10 cellular contexts compared by ENCODE assay signal in genomic region chr20:51660741-51661608, GRCh38.
A peak's percentile ranks its signal among the peaks of the same experiment; 100 is the strongest.
DNase-seq lines count a peak whose midpoint lies in the region; ATAC-seq and TF ChIP-seq lines count a peak whose summit lies in the region.
"Had no signal": no experiment of that assay in that cellular context is flagged by ENCODE, and none has a peak within 500 bp of the region (broad histone marks: within the 10 kb centered on the region; RNA-seq: fewer than 3 reads in every experiment).

No MANE protein-coding gene starts in this region.

- H3K4me1 ChIP-seq in spleen, result peaks cover 0 to 26% (median 2%) of the 10 kb centered on the region in 6 donors
- no peaks in the 10 kb centered on the region for H3K4me1 ChIP-seq in endodermal cell (ENCODE audit: control insufficient read depth, insufficient read depth, low read length)
- H3K4me1 ChIP-seq in gastrocnemius medialis, result no peaks in the 10 kb centered on the region

- H3K4me3 ChIP-seq in SK-N-MC, result no peak overlapping the region
- no peak overlapping the region for H3K4me3 ChIP-seq in spleen
- H3K4me3 ChIP-seq in endodermal cell (ENCODE audit: low read length), result no peak overlapping the region
- no peak overlapping the region for H3K4me3 ChIP-seq in gastrocnemius medialis

- ATAC-seq in gastrocnemius medialis, result no peak

- peaks cover 17% of the 10 kb centered on the region for H3K4me1 Mint-ChIP-seq in T-helper 2 cell treated with Interferon-gamma antibody and Interleukin-4, amounts not matched to agents 5 μg/mL and 100 μg/mL, for 36 hours (ENCODE audit: low read depth)
- no peaks in the 10 kb centered on the region for H3K4me1 Mint-ChIP-seq in endodermal cell

- in situ Hi-C loops in gastrocnemius medialis (cut with MboI; ENCODE audit: low sequenced_read_pairs in 4 of 4), result no loop called here

- peak overlapping the region; percentile 41 for H3K27ac Mint-ChIP-seq in T-helper 2 cell treated with Interferon-gamma antibody and Interleukin-4, amounts not matched to agents 5 μg/mL and 100 μg/mL, for 36 hours
- H3K27ac Mint-ChIP-seq in endodermal cell, result no peak overlapping the region

- DNase-seq in T-helper 2 cell treated with Interferon-gamma antibody and Interleukin-4, amounts not matched to agents 5 μg/mL and 100 μg/mL, for 36 hours (ENCODE audit: low spot score), result peak; percentile 23
- DNase-seq in T-helper 2 cell (no peak), SK-N-MC (ENCODE audit: low read depth, low spot score) (no peak), fibroblast of gingiva (ENCODE audit: low read depth) (peak; percentile 85), spleen (peak; percentile 11), endodermal cell (no peak), gastrocnemius medialis (no peak), NCI-H2107 treated with DMSO at 0.1 percent for 48 hours (lab: John Stamatoyannopoulos, UW; ENCODE audit: unreplicated experiment) (no peak)
- DNase-seq: hypothalamus, Right ventricle myocardium superior had no signal

- intact Hi-C loops in spleen (cut with DNase I; ENCODE audit: low total_unique reads) (no loop called here), gastrocnemius medialis (cut with DNase I; ENCODE audit: low total_unique reads) (no loop called here)

- no peak overlapping the region for H3K4me3 Mint-ChIP-seq in T-helper 2 cell treated with Interferon-gamma antibody and Interleukin-4, amounts not matched to agents 5 μg/mL and 100 μg/mL, for 36 hours
- no peak overlapping the region for H3K4me3 Mint-ChIP-seq in endodermal cell

- H3K9me3 ChIP-seq in SK-N-MC (ENCODE audit: low read depth, low read length) (no peaks in the 10 kb centered on the region), spleen (no peaks in the 10 kb centered on the region), endodermal cell (ENCODE audit: control insufficient read depth, low read length) (no peaks in the 10 kb centered on the region), gastrocnemius medialis (no peaks in the 10 kb centered on the region)

- TF ChIP-seq POLR2A in spleen (IDR thresholded peaks at IDR 0.05), result no peak
- TF ChIP-seq POLR2A in gastrocnemius medialis (IDR thresholded peaks at IDR 0.05), result no peak

- TF ChIP-seq CTCF in spleen (IDR thresholded peaks at IDR 0.05 in 8 of 11, conservative IDR thresholded peaks at IDR 0.05 in 3 of 11), result no peak
- TF ChIP-seq CTCF in endodermal cell (conservative IDR thresholded peaks at IDR 0.05), result no peak
- TF ChIP-seq CTCF in gastrocnemius medialis (IDR thresholded peaks at IDR 0.05 in 4 of 5, conservative IDR thresholded peaks at IDR 0.05 in 1 of 5), result no peak

- H3K27me3 Mint-ChIP-seq in T-helper 2 cell treated with Interferon-gamma antibody and Interleukin-4, amounts not matched to agents 5 μg/mL and 100 μg/mL, for 36 hours (ENCODE audit: low read depth), result peaks cover 13% of the 10 kb centered on the region
- no peaks in the 10 kb centered on the region for H3K27me3 Mint-ChIP-seq in endodermal cell (ENCODE audit: insufficient read depth)

- H3K9ac ChIP-seq in SK-N-MC (ENCODE audit: insufficient read length) (no peak overlapping the region), endodermal cell (ENCODE audit: extremely low read depth, low read length, poor library complexity, severe bottlenecking) (no peak overlapping the region)

- H3K36me3 ChIP-seq in SK-N-MC (ENCODE audit: insufficient read depth, low read length) (no peaks in the 10 kb centered on the region), spleen (peaks cover 0 to 12% (median 0%) of the 10 kb centered on the region in 6 donors), endodermal cell (ENCODE audit: control insufficient read depth, insufficient read depth, low read length) (peaks cover 13% of the 10 kb centered on the region), gastrocnemius medialis (no peaks in the 10 kb centered on the region)

- no peaks in the 10 kb centered on the region for H3K27me3 ChIP-seq in spleen (replicated peaks in 1 of 7)
- no peaks in the 10 kb centered on the region for H3K27me3 ChIP-seq in endodermal cell (ENCODE audit: control insufficient read depth, insufficient read depth, low read length, poor library complexity, severe bottlenecking)
- H3K27me3 ChIP-seq in gastrocnemius medialis, result no peaks in the 10 kb centered on the region

- H3K36me3 Mint-ChIP-seq in T-helper 2 cell treated with Interferon-gamma antibody and Interleukin-4, amounts not matched to agents 5 μg/mL and 100 μg/mL, for 36 hours (ENCODE audit: low read depth), result no peaks in the 10 kb centered on the region
- H3K36me3 Mint-ChIP-seq in endodermal cell (ENCODE audit: low read depth), result peaks cover 29% of the 10 kb centered on the region

- whole genome bisulfite sequencing in spleen, 5 donors, result 68 to 87% (median 79%) methylated on average over 6 of the region's 6 CpGs
- WGBS in endodermal cell (ENCODE audit: insufficient coverage in 1 of 2, insufficient read length in 1 of 2), 2 experiments, result 92 to 96% methylated on average over 2 to 6 of the region's 6 CpGs

- H3K27ac ChIP-seq in SK-N-MC, result peak overlapping the region; percentile 39
- H3K27ac ChIP-seq in spleen, result peak overlapping the region in 2 of 8 donors; percentile 5 to 27
- no peak overlapping the region for H3K27ac ChIP-seq in endodermal cell (ENCODE audit: low read depth, low read length)
- no peak overlapping the region for H3K27ac ChIP-seq in gastrocnemius medialis

- no peaks in the 10 kb centered on the region for H3K9me3 Mint-ChIP-seq in T-helper 2 cell treated with Interferon-gamma antibody and Interleukin-4, amounts not matched to agents 5 μg/mL and 100 μg/mL, for 36 hours
- no peaks in the 10 kb centered on the region for H3K9me3 Mint-ChIP-seq in endodermal cell

Comparison
In these comparisons a context has a peak if more than half of its experiments do, and no peak if none do; other contexts are left out.
1. DNase-seq: peak in T-helper 2 cell treated with Interferon-gamma antibody and Interleukin-4, amounts not matched to agents 5 μg/mL and 100 μg/mL, for 36 hours (single experiment), fibroblast of gingiva (single experiment) and spleen (single experiment); none in T-helper 2 cell (0 of 5), SK-N-MC (single experiment), endodermal cell (single experiment), gastrocnemius medialis (0 of 2) and NCI-H2107 treated with DMSO at 0.1 percent for 48 hours (single experiment).